1 cellular context compared by ENCODE assay signal in genomic region chr3:52770581-52771333, GRCh38.
TF ChIP-seq lines count a peak whose summit lies in the region.

Gene NEK4, minus strand, starts transcription at chr3:52770940. Its CDS starts 194 bp downstream, at chr3:52770746.

TF ChIP-seq in HCT116, 20 proteins besides CTCF, POLR2A, EP300 and RAD21 (continued from another document):
- TF ChIP-seq ZBTB33 (IDR thresholded peaks at IDR 0.05; ENCODE audit: extremely low read depth, insufficient replicate concordance, low read length) (no peak), ZNF274 (IDR thresholded peaks at IDR 0.05; ENCODE audit: low read depth, low read length) (no peak), FOSL1 (IDR thresholded peaks at IDR 0.05; ENCODE audit: low read depth) (0 out of 2 replicates have a peak, but pooled peaks have one; percentile 12), ELF1 (IDR thresholded peaks at IDR 0.05; ENCODE audit: borderline replicate concordance, low read depth) (no peak; the same call in 1 of the 2 replicates)
